ENCODE assay signal across 21 cellular contexts in genomic region chr15:43143203-43143941, GRCh38. TPM values are rescaled to one million over a fixed set of nuclear protein-coding genes. Genes with fewer than 3 reads are reported as not detected.
A peak's percentile ranks its signal among the peaks of the same experiment; 100 is the strongest.
DNase-seq lines count a peak whose midpoint lies in the region; ATAC-seq, FAIRE-seq and TF ChIP-seq lines count a peak whose summit lies in the region.
"Had no signal": no experiment of that assay in that cellular context is flagged by ENCODE, and none has a peak within 500 bp of the region (broad histone marks: within the 10 kb centered on the region; RNA-seq: fewer than 3 reads in every experiment).

No MANE protein-coding gene starts in this region.

- FAIRE-seq in GM18507 (lab: Jason Lieb, UNC): peak; percentile 69
- FAIRE-seq: A204.1, colon, endothelial cell of umbilical vein, small intestine had no signal

- no peaks in the 10 kb centered on the region for H3K9me3 Mint-ChIP-seq in T-helper 1 cell treated with Interleukin-12 subunit alpha and Interleukin-12 subunit beta and Interleukin-4 antibody, amounts not matched to agents 30 μg/mL and 1 μg/mL, for 36 hours
- H3K9me3 Mint-ChIP-seq in natural killer cell: no peaks in the 10 kb centered on the region
- H3K9me3 Mint-ChIP-seq: CD8-positive, alpha-beta T cell; H9; type B pancreatic cell had no signal

- peak overlapping the region; percentile 52 for H3K27ac Mint-ChIP-seq in T-helper 1 cell treated with Interleukin-12 subunit alpha and Interleukin-12 subunit beta and Interleukin-4 antibody, amounts not matched to agents 30 μg/mL and 1 μg/mL, for 36 hours
- peak overlapping the region; percentile 42 to 45 for H3K27ac Mint-ChIP-seq in natural killer cell
- H3K27ac Mint-ChIP-seq: CD8-positive, alpha-beta T cell; type B pancreatic cell had no signal

- H3K4me1 Mint-ChIP-seq in T-helper 1 cell treated with Interleukin-12 subunit alpha and Interleukin-12 subunit beta and Interleukin-4 antibody, amounts not matched to agents 30 μg/mL and 1 μg/mL, for 36 hours (ENCODE audit: low read depth): peaks cover 18% of the 10 kb centered on the region
- H3K4me1 Mint-ChIP-seq in natural killer cell: peaks cover 12 to 13% of the 10 kb centered on the region in 2 donors

- peaks cover 50% of the 10 kb centered on the region for H3K36me3 Mint-ChIP-seq in T-helper 1 cell treated with Interleukin-12 subunit alpha and Interleukin-12 subunit beta and Interleukin-4 antibody, amounts not matched to agents 30 μg/mL and 1 μg/mL, for 36 hours (ENCODE audit: low read depth)
- peaks cover 28% of the 10 kb centered on the region for H3K36me3 Mint-ChIP-seq in natural killer cell

- intact Hi-C loops in natural killer cell (cut with micrococcal nuclease): no loop called here

- H3K4me3 Mint-ChIP-seq in T-helper 1 cell treated with Interleukin-12 subunit alpha and Interleukin-12 subunit beta and Interleukin-4 antibody, amounts not matched to agents 30 μg/mL and 1 μg/mL, for 36 hours: no peak overlapping the region
- no peak overlapping the region for H3K4me3 Mint-ChIP-seq in natural killer cell
- H3K4me3 Mint-ChIP-seq: CD8-positive, alpha-beta T cell; H9; type B pancreatic cell had no signal

- no peaks in the 10 kb centered on the region for H3K27me3 Mint-ChIP-seq in T-helper 1 cell treated with Interleukin-12 subunit alpha and Interleukin-12 subunit beta and Interleukin-4 antibody, amounts not matched to agents 30 μg/mL and 1 μg/mL, for 36 hours (ENCODE audit: low read depth)
- no peaks in the 10 kb centered on the region for H3K27me3 Mint-ChIP-seq in natural killer cell (ENCODE audit: low read depth in 2 of 2)
- H3K27me3 Mint-ChIP-seq: type B pancreatic cell had no signal

- H3K27ac ChIP-seq in VCaP: no peak overlapping the region
- H3K27ac ChIP-seq: WERI-Rb-1 had no signal

- ATAC-seq in natural killer cell (no peak), GM19467 (IDR thresholded peaks at IDR 0.05; ENCODE audit: unreplicated experiment) (no peak)
- ATAC-seq: CD8-positive, alpha-beta T cell had no signal

- DNase-seq in T-helper 1 cell: no peak
- no peak for DNase-seq in GM18507 (ENCODE audit: extremely low spot score, insufficient read length, low read depth)
- DNase-seq in natural killer cell: no peak
- DNase-seq in NCI-H748 treated with DMSO at 0.1 percent for 48 hours (lab: John Stamatoyannopoulos, UW): no peak
- no peak for DNase-seq in cerebellar nuclear complex (lab: John Stamatoyannopoulos, UW)
- DNase-seq: activated naive CD4-positive, alpha-beta T cell; CD8-positive, alpha-beta T cell; EL; H9; NCI-H1092; NCI-H2107; NCI-H526 treated with DMSO at 0.1 percent for 48 hours; small intestine; WERI-Rb-1 had no signal

- TF ChIP-seq CTCF in VCaP (conservative IDR thresholded peaks at IDR 0.05) (0 out of 2 replicates have a peak, but pooled peaks have one; percentile 7), natural killer cell (IDR thresholded peaks at IDR 0.05) (no peak)

RNA-seq across cellular contexts. Expression of gene TMEM62, which starts 10.0 kb away (rescaled TPM):
- 10 to 100 TPM; 39.4 to 43.8 (median 40.8) TPM for total RNA-seq in natural killer cell

RNA-seq across cellular contexts. Expression of gene UBR1, which starts 37.5 kb away (rescaled TPM):
- total RNA-seq in natural killer cell: 10 to 100 TPM; 54.3 to 70.5 (median 61.4) TPM

RNA-seq across cellular contexts. Expression of gene CCNDBP1, which starts 41.8 kb away (rescaled TPM):
- 100 to 1,000 TPM; 120 to 150 (median 129) TPM for total RNA-seq in natural killer cell
